ENCODE assay signal across 27 cellular contexts in the genomic region with DNA sequence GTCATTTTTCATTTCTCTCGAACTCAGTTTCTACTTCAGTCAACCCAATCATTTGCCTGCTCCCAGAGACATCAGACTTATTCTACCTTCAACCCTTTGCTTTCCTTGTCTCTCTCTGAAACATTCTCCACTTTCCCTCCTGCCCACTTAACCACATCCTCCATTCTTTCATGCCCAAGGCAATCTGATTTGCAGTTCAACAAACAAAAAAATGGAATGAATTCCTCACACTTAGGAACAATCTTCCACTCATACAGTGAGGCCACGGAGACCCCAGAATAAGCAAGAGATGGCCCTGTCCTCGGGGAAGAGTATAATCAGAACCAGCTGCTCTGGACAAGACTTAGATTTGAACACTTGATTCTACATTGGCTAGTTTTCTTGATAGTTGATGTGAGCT.
"Had no signal": no experiment of that assay in that cellular context is flagged by ENCODE, and none has a peak within 500 bp of the region (broad histone marks: within the 10 kb centered on the region; RNA-seq: fewer than 3 reads in every experiment).

No MANE protein-coding gene starts in this region.

- H3K36me3 ChIP-seq: left lung, lower lobe of right lung, tibial nerve had no signal

- H3K27me3 ChIP-seq: left lung, tibial nerve had no signal

- H3K9me3 ChIP-seq: left lung, lower lobe of right lung, tibial nerve had no signal

- H3K9ac ChIP-seq: parathyroid adenoma had no signal

- H3K79me2 ChIP-seq: parathyroid adenoma had no signal

- H3K4me1 ChIP-seq: left lung, lower lobe of right lung, parathyroid adenoma, tibial nerve had no signal

- H3K4me3 ChIP-seq: left lung, lower lobe of right lung, tibial nerve had no signal

- DNase-seq: activated CD4-positive, alpha-beta memory T cell treated with anti-CD3 and anti-CD28 coated beads, Interleukin-2, amount 10 ng/mL, durations not matched to agents 7 days and 5 days; activated CD4-positive, alpha-beta T cell treated with anti-CD3 and anti-CD28 coated beads, Interleukin-2, amount 10 ng/mL, durations not matched to agents 24 days and 14 days; activated CD4-positive, CD25-positive, alpha-beta regulatory T cell treated with anti-CD3 and anti-CD28 coated beads, Interleukin-2, amount 50 U/mL, for 72 hours; activated CD8-positive, alpha-beta memory T cell treated with anti-CD3 and anti-CD28 coated beads, Interleukin-2, amount 50 U/mL, for 48 hours; activated naive CD8-positive, alpha-beta T cell treated with anti-CD3 and anti-CD28 coated beads, Interleukin-2, amount 50 U/mL, for 24 hours; activated T-cell treated with anti-CD3 and anti-CD28 coated beads, Interleukin-2, amount 50 U/mL, for 4 hours; caudate nucleus; cortex of kidney; effector memory CD8-positive, alpha-beta T cell; erythroblast; head of caudate nucleus; hypothalamus; immature natural killer cell; kidney glomerular epithelial cell; left lung; lower lobe of right lung; naive thymus-derived CD8-positive, alpha-beta T cell; nucleus accumbens; right cardiac atrium; stimulated activated CD4-positive, alpha-beta T cell treated with anti-CD3 and anti-CD28 coated beads, Interleukin-15, amount 100 ng/mL, for 24 hours; stimulated activated CD4-positive, alpha-beta T cell treated with anti-CD3 and anti-CD28 coated beads, Interleukin-2, amount 100 ng/mL, for 24 hours; stimulated activated naive CD4-positive, alpha-beta T cell treated with Interleukin-2 at 50 U/mL for 16 hours; T-helper 17 cell; T1000 had no signal

- H3K27ac ChIP-seq: left lung, lower lobe of right lung, parathyroid adenoma, tibial nerve had no signal

- H2AFZ ChIP-seq: parathyroid adenoma had no signal

- ATAC-seq: activated naive CD8-positive, alpha-beta T cell treated with anti-CD3 and anti-CD28 coated beads, Interleukin-2, amount 50 U/mL, for 24 hours; activated T-cell treated with anti-CD3 and anti-CD28 coated beads, Interleukin-2, amount 50 U/mL, for 4 hours; activated T-helper 17 cell treated with anti-CD3 and anti-CD28 coated beads, Interleukin-2, amount 50 U/mL, for 72 hours; effector memory CD8-positive, alpha-beta T cell; left lung; lower lobe of right lung; naive thymus-derived CD8-positive, alpha-beta T cell; right cardiac atrium; T-helper 17 cell had no signal
